In genomic region chr18:32368170-32368569, GRCh38 we compare ENCODE assay signal across 20 cellular contexts.
A peak's percentile ranks its signal among the peaks of the same experiment; 100 is the strongest.
DNase-seq lines count a peak whose midpoint lies in the region; ATAC-seq and TF ChIP-seq lines count a peak whose summit lies in the region.
"Had no signal": no experiment of that assay in that cellular context is flagged by ENCODE, and none has a peak within 500 bp of the region (broad histone marks: within the 10 kb centered on the region; RNA-seq: fewer than 3 reads in every experiment).

No MANE protein-coding gene starts in this region.

- no peak for TF ChIP-seq EP300 in gastroesophageal sphincter (IDR thresholded peaks at IDR 0.05)

- no TSS peak for BruUV-seq in Calu3 (replicated peaks; lab: Mats Ljungman, UMichigan)

- ATAC-seq in body of pancreas (no peak), gastroesophageal sphincter (peak; percentile 23), HG03571 (IDR thresholded peaks at IDR 0.05; ENCODE audit: unreplicated experiment) (no peak)
- no peak for ATAC-seq in stimulated activated naive CD8-positive, alpha-beta T cell treated with anti-CD3 and anti-CD28 coated beads, Interleukin-15, Interleukin-2, amounts not matched to agents 100 U/mL and 50 U/mL, for 24 hours
- ATAC-seq: A549, left colon, T-cell had no signal

- H3K4me1 Mint-ChIP-seq in Calu3 (ENCODE audit: low read depth, unreplicated experiment): peaks cover 57% of the 10 kb centered on the region
- H3K4me1 Mint-ChIP-seq in progenitor cell of endocrine pancreas (ENCODE audit: low read depth): peaks cover 32% of the 10 kb centered on the region
- H3K4me1 Mint-ChIP-seq: activated CD4-positive, alpha-beta T cell treated with anti-CD3 and anti-CD28 coated beads, Interleukin-2, amount 10 ng/mL, durations not matched to agents 7 days and 5 days; nephron progenitor cell; T-cell had no signal

- no peaks in the 10 kb centered on the region for H3K9me3 ChIP-seq in body of pancreas
- no peaks in the 10 kb centered on the region for H3K9me3 ChIP-seq in gastroesophageal sphincter
- H3K9me3 ChIP-seq: A549; BLaER1 treated with 17β-estradiol and CSF1 and Interleukin-3, amounts not matched to agents 10 nM and 100 nM had no signal

- CTCF ChIA-PET in Calu3 (lab: Charles Lee): no interaction called here

- H3K4me1 ChIP-seq in body of pancreas (peaks cover 93% of the 10 kb centered on the region), gastroesophageal sphincter (peaks cover under 1 to 35% (median 5%) of the 10 kb centered on the region in 3 donors)
- H3K4me1 ChIP-seq: BLaER1 treated with 17β-estradiol and CSF1 and Interleukin-3, amounts not matched to agents 10 nM and 100 nM had no signal

- no peaks in the 10 kb centered on the region for H3K27me3 Mint-ChIP-seq in Calu3 (ENCODE audit: unreplicated experiment)
- peaks cover 48% of the 10 kb centered on the region for H3K27me3 Mint-ChIP-seq in progenitor cell of endocrine pancreas

- no peak for DNase-seq in Calu3
- DNase-seq in body of pancreas: no peak
- no peak for DNase-seq in progenitor cell of endocrine pancreas (ENCODE audit: low spot score, unreplicated experiment)
- DNase-seq in pons (ENCODE audit: low spot score): no peak
- no peak for DNase-seq in 8988T
- no peak for DNase-seq in stimulated activated naive CD8-positive, alpha-beta T cell treated with anti-CD3 and anti-CD28 coated beads, Interleukin-15, Interleukin-2, amounts not matched to agents 100 U/mL and 50 U/mL, for 24 hours
- DNase-seq: activated CD4-positive, alpha-beta T cell treated with anti-CD3 and anti-CD28 coated beads, Interleukin-2, amount 10 ng/mL, durations not matched to agents 7 days and 5 days; activated effector memory CD4-positive, alpha-beta T cell treated with Interleukin-2 at 50 U/mL for 16 hours; dorsolateral prefrontal cortex; HFFc6; left colon; midbrain; nephron progenitor cell; SIG-M5; stimulated activated CD4-positive, alpha-beta T cell treated with anti-CD3 and anti-CD28 coated beads, Interleukin-4, amount 100 ng/mL, for 4 hours; T-cell had no signal

- H3K27ac ChIP-seq in body of pancreas (peak overlapping the region; percentile 40 to 96 (median 88)), gastroesophageal sphincter (no peak overlapping the region)
- H3K27ac ChIP-seq: A549; BLaER1 treated with 17β-estradiol and CSF1 and Interleukin-3, amounts not matched to agents 10 nM and 100 nM had no signal

- no peak for TF ChIP-seq POLR2A in body of pancreas (IDR thresholded peaks at IDR 0.05)
- TF ChIP-seq POLR2A in gastroesophageal sphincter (IDR thresholded peaks at IDR 0.05): no peak

- H3K4me3 Mint-ChIP-seq in Calu3 (ENCODE audit: low read depth, unreplicated experiment) (peak overlapping the region; percentile 4), progenitor cell of endocrine pancreas (ENCODE audit: low read depth) (no peak overlapping the region)
- H3K4me3 Mint-ChIP-seq: activated CD4-positive, alpha-beta T cell treated with anti-CD3 and anti-CD28 coated beads, Interleukin-2, amount 10 ng/mL, durations not matched to agents 7 days and 5 days; HFFc6; nephron progenitor cell; T-cell had no signal

- H3K4me3 ChIP-seq in body of pancreas: no peak overlapping the region
- H3K4me3 ChIP-seq in gastroesophageal sphincter: no peak overlapping the region
- H3K4me3 ChIP-seq: A549; BLaER1 treated with 17β-estradiol and CSF1 and Interleukin-3, amounts not matched to agents 10 nM and 100 nM; dorsolateral prefrontal cortex had no signal

- peak overlapping the region; percentile 72 for H3K27ac Mint-ChIP-seq in Calu3 (ENCODE audit: unreplicated experiment)
- peak overlapping the region; percentile 43 for H3K27ac Mint-ChIP-seq in progenitor cell of endocrine pancreas
- H3K27ac Mint-ChIP-seq: activated CD4-positive, alpha-beta T cell treated with anti-CD3 and anti-CD28 coated beads, Interleukin-2, amount 10 ng/mL, durations not matched to agents 7 days and 5 days; HFFc6; nephron progenitor cell; T-cell had no signal

- H3K36me3 Mint-ChIP-seq in Calu3 (ENCODE audit: insufficient read depth, unreplicated experiment): peaks cover 40% of the 10 kb centered on the region
- no peaks in the 10 kb centered on the region for H3K36me3 Mint-ChIP-seq in progenitor cell of endocrine pancreas (ENCODE audit: insufficient read depth)
- H3K36me3 Mint-ChIP-seq: T-cell had no signal

- intact Hi-C loops in Calu3 (cut with micrococcal nuclease; ENCODE audit: unreplicated experiment): no loop called here
- intact Hi-C loops in body of pancreas (cut with DNase I): no loop called here

- no peak for TF ChIP-seq CTCF in Calu3 (IDR thresholded peaks at IDR 0.05; ENCODE audit: unreplicated experiment)
- TF ChIP-seq CTCF in body of pancreas (IDR thresholded peaks at IDR 0.05): no peak
- no peak for TF ChIP-seq CTCF in gastroesophageal sphincter (IDR thresholded peaks at IDR 0.05)
- TF ChIP-seq CTCF in progenitor cell of endocrine pancreas (IDR thresholded peaks at IDR 0.05; ENCODE audit: unreplicated experiment): no peak

- H3K36me3 ChIP-seq in body of pancreas (replicated peaks in 1 of 2; ENCODE audit: insufficient read depth in 1 of 2, low read depth in 2 of 2) (no peaks in the 10 kb centered on the region), gastroesophageal sphincter (no peaks in the 10 kb centered on the region)
- H3K36me3 ChIP-seq: BLaER1 treated with 17β-estradiol and CSF1 and Interleukin-3, amounts not matched to agents 10 nM and 100 nM had no signal

- H3K9me3 Mint-ChIP-seq in Calu3 (ENCODE audit: low read depth, unreplicated experiment) (no peaks in the 10 kb centered on the region), progenitor cell of endocrine pancreas (ENCODE audit: low read depth) (no peaks in the 10 kb centered on the region)
- H3K9me3 Mint-ChIP-seq: activated CD4-positive, alpha-beta T cell treated with anti-CD3 and anti-CD28 coated beads, Interleukin-2, amount 10 ng/mL, durations not matched to agents 7 days and 5 days; nephron progenitor cell; T-cell had no signal

- H3K27me3 ChIP-seq in body of pancreas: no peaks in the 10 kb centered on the region
- no peaks in the 10 kb centered on the region for H3K27me3 ChIP-seq in gastroesophageal sphincter
- H3K27me3 ChIP-seq: BLaER1 treated with 17β-estradiol and CSF1 and Interleukin-3, amounts not matched to agents 10 nM and 100 nM; dorsolateral prefrontal cortex had no signal

Comparison
In these comparisons a context has a peak if more than half of its experiments do, and no peak if none do; other contexts are left out.
1. H3K27ac ChIP-seq: peak in body of pancreas (4 of 4); none in gastroesophageal sphincter (0 of 4).